11 cellular contexts compared by ENCODE assay signal in genomic region chrX:48590203-48591103, GRCh38. TPM values are rescaled to one million over a fixed set of nuclear protein-coding genes. Genes with fewer than 3 reads are reported as not detected.
A peak's percentile ranks its signal among the peaks of the same experiment; 100 is the strongest.
DNase-seq lines count a peak whose midpoint lies in the region; ATAC-seq, FAIRE-seq and TF ChIP-seq lines count a peak whose summit lies in the region.
"Had no signal": no experiment of that assay in that cellular context is flagged by ENCODE, and none has a peak within 500 bp of the region (broad histone marks: within the 10 kb centered on the region; RNA-seq: fewer than 3 reads in every experiment).

No MANE protein-coding gene starts in this region.

- H3K4me3 Mint-ChIP-seq in astrocyte (ENCODE audit: unreplicated experiment) = no peak overlapping the region
- H3K4me3 Mint-ChIP-seq in activated CD4-positive, alpha-beta T cell treated with anti-CD3 and anti-CD28 coated beads, Interleukin-2, amount 10 ng/mL, durations not matched to agents 24 days and 14 days = no peak overlapping the region

- H3K27ac Mint-ChIP-seq in astrocyte (ENCODE audit: unreplicated experiment) = peak overlapping the region; percentile 66
- no peak overlapping the region for H3K27ac Mint-ChIP-seq in activated CD4-positive, alpha-beta T cell treated with anti-CD3 and anti-CD28 coated beads, Interleukin-2, amount 10 ng/mL, durations not matched to agents 24 days and 14 days

- H3K27me3 ChIP-seq in astrocyte (ENCODE audit: insufficient read depth, low read length) (no peaks in the 10 kb centered on the region), ascending aorta (no peaks in the 10 kb centered on the region)

- FAIRE-seq in astrocyte (lab: Jason Lieb, UNC) = no peak

- H2AFZ ChIP-seq in astrocyte (ENCODE audit: low read depth, low read length) = no peak overlapping the region

- no peak overlapping the region for H3K4me2 ChIP-seq in astrocyte (ENCODE audit: low read length)

- no peaks in the 10 kb centered on the region for H3K9me3 ChIP-seq in astrocyte (ENCODE audit: insufficient read depth, low read depth, low read length)
- no peaks in the 10 kb centered on the region for H3K9me3 ChIP-seq in ascending aorta

- TF ChIP-seq CTCF in astrocyte (IDR thresholded peaks at IDR 0.05; ENCODE audit: insufficient read depth, low read depth, low read length) = no peak
- no peak for TF ChIP-seq CTCF in fibroblast of mammary gland (conservative IDR thresholded peaks at IDR 0.05; ENCODE audit: control insufficient read depth, insufficient read depth, low read depth, low read length)
- TF ChIP-seq CTCF in ascending aorta (IDR thresholded peaks at IDR 0.05) = no peak
- no peak for TF ChIP-seq CTCF in omental fat pad (IDR thresholded peaks at IDR 0.05)

- no peaks in the 10 kb centered on the region for H3K36me3 ChIP-seq in astrocyte (ENCODE audit: insufficient read depth, low read length)
- no peaks in the 10 kb centered on the region for H3K36me3 ChIP-seq in ascending aorta

- no peaks in the 10 kb centered on the region for H4K20me1 ChIP-seq in astrocyte (ENCODE audit: insufficient read depth, low read length)

- peaks cover 10% of the 10 kb centered on the region for H3K4me1 Mint-ChIP-seq in astrocyte (ENCODE audit: low read depth, unreplicated experiment)
- H3K4me1 Mint-ChIP-seq in activated CD4-positive, alpha-beta T cell treated with anti-CD3 and anti-CD28 coated beads, Interleukin-2, amount 10 ng/mL, durations not matched to agents 24 days and 14 days = peaks cover 3% of the 10 kb centered on the region

- H3K4me1 ChIP-seq in astrocyte (ENCODE audit: insufficient read depth, low read length) (peaks cover 4% of the 10 kb centered on the region), ascending aorta (no peaks in the 10 kb centered on the region)

- H3K79me2 ChIP-seq in astrocyte (ENCODE audit: insufficient read depth, low read length) = no peaks in the 10 kb centered on the region

- intact Hi-C loops in ascending aorta (cut with DNase I) = no loop called here
- intact Hi-C loops in activated CD4-positive, alpha-beta T cell treated with anti-CD3 and anti-CD28 coated beads, Interleukin-2, amount 10 ng/mL, durations not matched to agents 24 days and 14 days (cut with micrococcal nuclease) = no loop called here

- H3K9ac ChIP-seq in astrocyte (ENCODE audit: low read length) = no peak overlapping the region

- H3K4me3 ChIP-seq in astrocyte (ENCODE audit: insufficient read depth, low read depth, low read length) (no peak overlapping the region), fibroblast of mammary gland (ENCODE audit: control insufficient read depth, low read depth, low read length) (no peak overlapping the region), ascending aorta (no peak overlapping the region)

- no peak for ATAC-seq in GM19467 (IDR thresholded peaks at IDR 0.05; ENCODE audit: unreplicated experiment)
- ATAC-seq in omental fat pad (ENCODE audit: low FRiP score) = no peak

- DNase-seq in AG20443 (ENCODE audit: low spot score) (peak; percentile 0), astrocyte (ENCODE audit: low read depth) (peak; percentile 36), fibroblast of mammary gland (ENCODE audit: low read depth) (peak; percentile 81), occipital lobe (lab: John Stamatoyannopoulos, UW) (peak; percentile 2), ascending aorta (ENCODE audit: low spot score in 2 of 2) (no peak), omental fat pad (ENCODE audit: low spot score) (no peak)
- no peak for DNase-seq in activated CD4-positive, alpha-beta T cell treated with anti-CD3 and anti-CD28 coated beads, Interleukin-2, amount 10 ng/mL, durations not matched to agents 24 days and 14 days
- DNase-seq: activated CD4-positive, CD25-positive, alpha-beta regulatory T cell; activated T-cell treated with anti-CD3 and anti-CD28 coated beads for 4 hours; NK-92 treated with Interleukin-12 subunit alpha and Interleukin-12 subunit beta, amount 100 ng/mL, for 24 hours had no signal

- no peaks in the 10 kb centered on the region for H3K36me3 Mint-ChIP-seq in astrocyte (ENCODE audit: low read depth, unreplicated experiment)
- no peaks in the 10 kb centered on the region for H3K36me3 Mint-ChIP-seq in activated CD4-positive, alpha-beta T cell treated with anti-CD3 and anti-CD28 coated beads, Interleukin-2, amount 10 ng/mL, durations not matched to agents 24 days and 14 days (ENCODE audit: low read depth)

- no peaks in the 10 kb centered on the region for H3K27me3 Mint-ChIP-seq in astrocyte (ENCODE audit: low read depth, unreplicated experiment)
- peaks cover 2% of the 10 kb centered on the region for H3K27me3 Mint-ChIP-seq in activated CD4-positive, alpha-beta T cell treated with anti-CD3 and anti-CD28 coated beads, Interleukin-2, amount 10 ng/mL, durations not matched to agents 24 days and 14 days

- H3K27ac ChIP-seq in astrocyte (ENCODE audit: low read depth, low read length) (no peak overlapping the region), ascending aorta (no peak overlapping the region)

- no peaks in the 10 kb centered on the region for H3K9me3 Mint-ChIP-seq in astrocyte (ENCODE audit: unreplicated experiment)
- H3K9me3 Mint-ChIP-seq in activated CD4-positive, alpha-beta T cell treated with anti-CD3 and anti-CD28 coated beads, Interleukin-2, amount 10 ng/mL, durations not matched to agents 24 days and 14 days = no peaks in the 10 kb centered on the region

RNA-seq across cellular contexts. Expression of gene WDR13, which starts 6.8 kb away (rescaled TPM):
- total RNA-seq in astrocyte (63.4 and 65.4 TPM in 2 replicates), occipital lobe (80.0 TPM), ascending aorta (87.1 TPM), omental fat pad (100 to 1,000 TPM in 3 of 4 donors, 10 to 100 TPM in 1; 95.4 to 149 (median 126) TPM)
- total RNA-seq in activated CD4-positive, alpha-beta T cell treated with anti-CD3 and anti-CD28 coated beads, Interleukin-2, amount 10 ng/mL, durations not matched to agents 24 days and 14 days = 43.8 and 44.9 TPM in 2 replicates

RNA-seq across cellular contexts. Expression of gene RBM3, which starts 16.2 kb away (rescaled TPM):
- total RNA-seq in astrocyte (264 and 265 TPM in 2 replicates), occipital lobe (172 TPM), ascending aorta (119 TPM), omental fat pad (100 to 1,000 TPM; 151 to 280 (median 263) TPM)
- 317 and 318 TPM in 2 replicates for total RNA-seq in activated CD4-positive, alpha-beta T cell treated with anti-CD3 and anti-CD28 coated beads, Interleukin-2, amount 10 ng/mL, durations not matched to agents 24 days and 14 days

RNA-seq across cellular contexts. Expression of gene TBC1D25, which starts 50.9 kb away (rescaled TPM):
- total RNA-seq in astrocyte = 13.1 and 13.6 TPM in 2 replicates
- total RNA-seq in occipital lobe = 6.2 TPM
- 8.2 TPM for total RNA-seq in ascending aorta
- 14.0 and 15.9 TPM in 2 replicates for total RNA-seq in activated CD4-positive, alpha-beta T cell treated with anti-CD3 and anti-CD28 coated beads, Interleukin-2, amount 10 ng/mL, durations not matched to agents 24 days and 14 days
- 10 to 100 TPM in 3 of 4 donors, 1 to 10 TPM in 1; 8.7 to 15.4 (median 13.2) TPM for total RNA-seq in omental fat pad

Comparison
In these comparisons a context has a peak if more than half of its experiments do, and no peak if none do; other contexts are left out.
1. DNase-seq: peak in AG20443 (single experiment), astrocyte (single experiment), fibroblast of mammary gland (single experiment) and occipital lobe (single experiment); none in ascending aorta (0 of 2), activated CD4-positive, alpha-beta T cell treated with anti-CD3 and anti-CD28 coated beads, Interleukin-2, amount 10 ng/mL, durations not matched to agents 24 days and 14 days (single experiment) and omental fat pad (single experiment).